Comparison of ENCODE assay signal across 8 cellular contexts in genomic region chrX:48522291-48522690, GRCh38. TPM values are rescaled to one million over a fixed set of nuclear protein-coding genes. Genes with fewer than 3 reads are reported as not detected.
A peak's percentile ranks its signal among the peaks of the same experiment; 100 is the strongest.
DNase-seq lines count a peak whose midpoint lies in the region; ATAC-seq and TF ChIP-seq lines count a peak whose summit lies in the region.

No MANE protein-coding gene starts in this region.

- peaks cover 17% of the 10 kb centered on the region for H3K36me3 Mint-ChIP-seq in stimulated activated naive CD8-positive, alpha-beta T cell treated with anti-CD3 and anti-CD28 coated beads, Interleukin-15, Interleukin-2, amounts not matched to agents 100 ng/mL and 50 ng/mL, for 24 hours (ENCODE audit: low read depth)

- no peak overlapping the region for H2AFZ ChIP-seq in mammary epithelial cell (ENCODE audit: low read depth, low read length)

- DNase-seq in stimulated activated naive CD8-positive, alpha-beta T cell treated with anti-CD3 and anti-CD28 coated beads, Interleukin-15, Interleukin-2, amounts not matched to agents 100 U/mL and 50 U/mL, for 24 hours = no peak
- no peak for DNase-seq in mammary epithelial cell
- no peak for DNase-seq in midbrain (lab: John Stamatoyannopoulos, UW)

- no peak for TF ChIP-seq CTCF in mammary epithelial cell (conservative IDR thresholded peaks at IDR 0.05 in 1 of 2, IDR thresholded peaks at IDR 0.05 in 1 of 2; ENCODE audit: extremely low read depth in 1 of 2, insufficient read depth in 1 of 2, low read depth in 1 of 2, low read length in 2 of 2)

- H3K36me3 ChIP-seq in mammary epithelial cell (ENCODE audit: insufficient read depth, low read length) = peaks cover 4% of the 10 kb centered on the region
- H3K36me3 ChIP-seq in mesodermal cell (ENCODE audit: control insufficient read depth, insufficient read depth, low read length) = peaks cover 30% of the 10 kb centered on the region

- no peaks in the 10 kb centered on the region for H4K20me1 ChIP-seq in mammary epithelial cell (ENCODE audit: insufficient read depth, low read length)

- H3K4me3 ChIP-seq in mammary epithelial cell (replicated peaks in 1 of 3; ENCODE audit: insufficient read depth in 1 of 3, low read depth in 2 of 3, low read length in 3 of 3) (peak overlapping the region; percentile 54 to 62 (median 61)), mesodermal cell (ENCODE audit: extremely low read depth, insufficient read depth, low read length, poor library complexity, severe bottlenecking) (peak overlapping the region; percentile 50)

- H3K9me3 Mint-ChIP-seq in stimulated activated naive CD8-positive, alpha-beta T cell treated with anti-CD3 and anti-CD28 coated beads, Interleukin-15, Interleukin-2, amounts not matched to agents 100 ng/mL and 50 ng/mL, for 24 hours = no peaks in the 10 kb centered on the region

- no peaks in the 10 kb centered on the region for H3K27me3 ChIP-seq in mammary epithelial cell (ENCODE audit: insufficient read depth, low read length)

- H3K4me2 ChIP-seq in mammary epithelial cell (ENCODE audit: insufficient read depth, low read depth, low read length) = peak overlapping the region; percentile 80

- peak overlapping the region; percentile 74 for H3K27ac Mint-ChIP-seq in stimulated activated naive CD8-positive, alpha-beta T cell treated with anti-CD3 and anti-CD28 coated beads, Interleukin-15, Interleukin-2, amounts not matched to agents 100 ng/mL and 50 ng/mL, for 24 hours

- H3K4me1 ChIP-seq in mammary epithelial cell (ENCODE audit: insufficient read depth, low read length) (peaks cover 3% of the 10 kb centered on the region), mesodermal cell (ENCODE audit: control insufficient read depth, insufficient read depth, low read length, poor library complexity, severe bottlenecking) (no peaks in the 10 kb centered on the region)

- in situ Hi-C loops in mammary epithelial cell (cut with MboI; ENCODE audit: low sequenced_read_pairs in 2 of 2) = no loop called here

- peaks cover 46% of the 10 kb centered on the region for H3K79me2 ChIP-seq in mammary epithelial cell (ENCODE audit: insufficient read depth, low read length)

- dilution Hi-C loops in mammary epithelial cell (cut with HindIII; ENCODE audit: low sequenced_read_pairs) = no loop called here

- peak overlapping the region; percentile 70 for H3K9ac ChIP-seq in mammary epithelial cell (ENCODE audit: insufficient read depth, low read length)

- H3K9me3 ChIP-seq in mammary epithelial cell (replicated peaks; ENCODE audit: insufficient read depth, low read length) = peaks cover 5% of the 10 kb centered on the region
- H3K9me3 ChIP-seq in mesodermal cell (ENCODE audit: control insufficient read depth, low read length) = no peaks in the 10 kb centered on the region

- H3K4me1 Mint-ChIP-seq in stimulated activated naive CD8-positive, alpha-beta T cell treated with anti-CD3 and anti-CD28 coated beads, Interleukin-15, Interleukin-2, amounts not matched to agents 100 ng/mL and 50 ng/mL, for 24 hours (ENCODE audit: low read depth) = peaks cover 43% of the 10 kb centered on the region

- H3K27ac ChIP-seq in mammary epithelial cell (ENCODE audit: insufficient read depth, low read depth, low read length) (peak overlapping the region; percentile 44), mesodermal cell (ENCODE audit: low read depth, low read length, severe bottlenecking) (peak overlapping the region; percentile 41)

- H3K4me3 Mint-ChIP-seq in stimulated activated naive CD8-positive, alpha-beta T cell treated with anti-CD3 and anti-CD28 coated beads, Interleukin-15, Interleukin-2, amounts not matched to agents 100 ng/mL and 50 ng/mL, for 24 hours = peak overlapping the region; percentile 88

- BruUV-seq in mammary epithelial cell (replicated peaks; lab: Mats Ljungman, UMichigan) = no TSS peak

- no peak for ATAC-seq in stimulated activated naive CD8-positive, alpha-beta T cell treated with anti-CD3 and anti-CD28 coated beads, Interleukin-15, Interleukin-2, amounts not matched to agents 100 U/mL and 50 U/mL, for 24 hours
- ATAC-seq in GM18873 (IDR thresholded peaks at IDR 0.05; ENCODE audit: low FRiP score, unreplicated experiment) = no peak
- no peak for ATAC-seq in GM21447 (IDR thresholded peaks at IDR 0.05; ENCODE audit: unreplicated experiment)
- ATAC-seq in HG03175 (IDR thresholded peaks at IDR 0.05; ENCODE audit: unreplicated experiment) = no peak

- CTCF ChIA-PET in mammary epithelial cell (lab: Charles Lee; ENCODE audit: low non-redundant PET) = no interaction called here

- H3K27me3 Mint-ChIP-seq in stimulated activated naive CD8-positive, alpha-beta T cell treated with anti-CD3 and anti-CD28 coated beads, Interleukin-15, Interleukin-2, amounts not matched to agents 100 ng/mL and 50 ng/mL, for 24 hours = no peaks in the 10 kb centered on the region

- intact Hi-C loops in mammary epithelial cell (cut with micrococcal nuclease) = no loop called here

- 50% methylated on average over 5 of the region's 10 CpGs for WGBS in mammary epithelial cell (ENCODE audit: low coverage, missing lambda C conversion rate)
- WGBS in mesodermal cell (ENCODE audit: insufficient coverage in 2 of 2), 2 experiments = 0 to 8% methylated on average over 1 to 4 of the region's 10 CpGs

RNA-seq across cellular contexts. Expression of gene EBP, which starts 0.7 kb away (rescaled TPM):
- 100 to 1,000 TPM in 1 of 2 donors, 10 to 100 TPM in 1; 86.4 to 292 TPM for total RNA-seq in mammary epithelial cell
- 538 TPM for polyA plus RNA-seq in mammary epithelial cell
- 972 TPM for polyA minus RNA-seq in mammary epithelial cell
- polyA plus RNA-seq in mesodermal cell (2013, experiment 1 of 2) = 157 TPM
- polyA plus RNA-seq in mesodermal cell (2013, experiment 2 of 2) = 126 TPM

RNA-seq across cellular contexts. Expression of gene PORCN, which starts 13.5 kb away (rescaled TPM):
- total RNA-seq in mammary epithelial cell = 100 to 1,000 TPM in 1 of 2 donors, 10 to 100 TPM in 1; 36.2 to 113 TPM
- 86.4 TPM for polyA plus RNA-seq in mammary epithelial cell
- polyA minus RNA-seq in mammary epithelial cell = 111 TPM
- 24.8 TPM for polyA plus RNA-seq in mesodermal cell (2013, experiment 1 of 2)
- polyA plus RNA-seq in mesodermal cell (2013, experiment 2 of 2) = 18.2 TPM

RNA-seq across cellular contexts. Expression of gene TBC1D25, which starts 17.2 kb away (rescaled TPM):
- 10 to 100 TPM; 14.7 to 16.7 TPM for total RNA-seq in mammary epithelial cell
- polyA plus RNA-seq in mammary epithelial cell = 13.1 TPM
- polyA minus RNA-seq in mammary epithelial cell = 35.2 TPM
- 9.4 TPM for polyA plus RNA-seq in mesodermal cell (2013, experiment 1 of 2)
- 7.7 TPM for polyA plus RNA-seq in mesodermal cell (2013, experiment 2 of 2)

RNA-seq across cellular contexts. Expression of gene FTSJ1, which starts 46.3 kb away (rescaled TPM):
- total RNA-seq in mammary epithelial cell = 100 to 1,000 TPM; 112 to 126 TPM
- 113 TPM for polyA plus RNA-seq in mammary epithelial cell
- 117 TPM for polyA minus RNA-seq in mammary epithelial cell
- polyA plus RNA-seq in mesodermal cell (2013, experiment 1 of 2) = 53.2 TPM
- 47.2 TPM for polyA plus RNA-seq in mesodermal cell (2013, experiment 2 of 2)

RNA-seq across cellular contexts. Expression of gene RBM3, which starts 52.0 kb away (rescaled TPM):
- 100 to 1,000 TPM; 246 to 289 TPM for total RNA-seq in mammary epithelial cell
- 212 TPM for polyA plus RNA-seq in mammary epithelial cell
- 215 TPM for polyA minus RNA-seq in mammary epithelial cell
- 166 TPM for polyA plus RNA-seq in mesodermal cell (2013, experiment 1 of 2)
- polyA plus RNA-seq in mesodermal cell (2013, experiment 2 of 2) = 139 TPM
